ENCODE assay signal across 8 cellular contexts in genomic region chr5:147949711-147950573, GRCh38. TPM values are rescaled to one million over a fixed set of nuclear protein-coding genes. Genes with fewer than 3 reads are reported as not detected.
A peak's percentile ranks its signal among the peaks of the same experiment; 100 is the strongest.
DNase-seq lines count a peak whose midpoint lies in the region; ATAC-seq and TF ChIP-seq lines count a peak whose summit lies in the region.

No MANE protein-coding gene starts in this region.

- no peak overlapping the region for H3K27ac Mint-ChIP-seq in activated CD4-positive, alpha-beta memory T cell treated with anti-CD3 and anti-CD28 coated beads, Interleukin-2, amount 10 ng/mL, durations not matched to agents 7 days and 5 days

- no peak overlapping the region for H3K27ac ChIP-seq in AG04450 (ENCODE audit: low read depth, low read length)
- H3K27ac ChIP-seq in coronary artery = no peak overlapping the region

- ATAC-seq in GM18517 (IDR thresholded peaks at IDR 0.05; ENCODE audit: unreplicated experiment) (peak; percentile 84), HG03108 (IDR thresholded peaks at IDR 0.05; ENCODE audit: unreplicated experiment) (peak; percentile 80)

- CTCF ChIA-PET in AG04450 (lab: Charles Lee) = interaction anchor here (0.5 to 2.2 kb wide), 15 partner anchors 15 to 786 kb away, joined by 3 to 18 read pairs (median 3); no protein-coding TSS in a partner anchor
- CTCF ChIA-PET in activated CD4-positive, alpha-beta memory T cell treated with anti-CD3 and anti-CD28 coated beads, Interleukin-2, amount 10 ng/mL, durations not matched to agents 7 days and 5 days (lab: Charles Lee) = no interaction called here

- DNase-seq in AG04450 (ENCODE audit: low read depth, low spot score) = no peak
- peak; percentile 30 for DNase-seq in NCI-H774 (lab: John Stamatoyannopoulos, UW)
- no peak for DNase-seq in coronary artery (ENCODE audit: low spot score)
- DNase-seq in midbrain (lab: John Stamatoyannopoulos, UW) = peak; percentile 56
- DNase-seq in activated CD4-positive, alpha-beta memory T cell treated with anti-CD3 and anti-CD28 coated beads, Interleukin-2, amount 10 ng/mL, durations not matched to agents 7 days and 5 days = no peak
- DNase-seq in islet precursor cell = no peak

- H3K27me3 ChIP-seq in AG04450 (ENCODE audit: control insufficient read depth, insufficient read depth, low read length) = no peaks in the 10 kb centered on the region

- POLR2A ChIA-PET in AG04450 (lab: Yijun Ruan, JAX) = no interaction called here
- POLR2A ChIA-PET in activated CD4-positive, alpha-beta memory T cell treated with anti-CD3 and anti-CD28 coated beads, Interleukin-2, amount 10 ng/mL, durations not matched to agents 7 days and 5 days (lab: Charles Lee) = no interaction called here

- H3K27me3 Mint-ChIP-seq in activated CD4-positive, alpha-beta memory T cell treated with anti-CD3 and anti-CD28 coated beads, Interleukin-2, amount 10 ng/mL, durations not matched to agents 7 days and 5 days = no peaks in the 10 kb centered on the region

- TF ChIP-seq CTCF in AG04450 (IDR thresholded peaks at IDR 0.05; ENCODE audit: low read depth, low read length) (peak; percentile 66), coronary artery (IDR thresholded peaks at IDR 0.05) (peak; percentile 23)

- H3K36me3 Mint-ChIP-seq in activated CD4-positive, alpha-beta memory T cell treated with anti-CD3 and anti-CD28 coated beads, Interleukin-2, amount 10 ng/mL, durations not matched to agents 7 days and 5 days (ENCODE audit: low read depth) = no peaks in the 10 kb centered on the region

- H3K4me3 ChIP-seq in AG04450 (ENCODE audit: low read depth, low read length) (no peak overlapping the region), coronary artery (no peak overlapping the region)

- H3K4me3 Mint-ChIP-seq in activated CD4-positive, alpha-beta memory T cell treated with anti-CD3 and anti-CD28 coated beads, Interleukin-2, amount 10 ng/mL, durations not matched to agents 7 days and 5 days = no peak overlapping the region

- H3K9me3 Mint-ChIP-seq in activated CD4-positive, alpha-beta memory T cell treated with anti-CD3 and anti-CD28 coated beads, Interleukin-2, amount 10 ng/mL, durations not matched to agents 7 days and 5 days = no peaks in the 10 kb centered on the region

- H3K9me3 ChIP-seq in AG04450 (ENCODE audit: control insufficient read depth, insufficient read depth, low read length) = no peaks in the 10 kb centered on the region

- no peaks in the 10 kb centered on the region for H3K4me1 Mint-ChIP-seq in activated CD4-positive, alpha-beta memory T cell treated with anti-CD3 and anti-CD28 coated beads, Interleukin-2, amount 10 ng/mL, durations not matched to agents 7 days and 5 days

RNA-seq across cellular contexts. Expression of gene C5orf46, which starts 43.6 kb away (rescaled TPM):
- polyA plus RNA-seq in AG04450 (2011; rRNA removed) = not detected in 2 replicates
- not detected in 2 replicates for polyA minus RNA-seq in AG04450 (2011; rRNA and poly(A)+ RNA removed)
- not detected for total RNA-seq in activated CD4-positive, alpha-beta memory T cell treated with anti-CD3 and anti-CD28 coated beads, Interleukin-2, amount 10 ng/mL, durations not matched to agents 7 days and 5 days

Comparison
In these comparisons a context has a peak if more than half of its experiments do, and no peak if none do; other contexts are left out.
1. DNase-seq: peak in NCI-H774 (single experiment) and midbrain (single experiment); none in AG04450 (single experiment), coronary artery (single experiment), activated CD4-positive, alpha-beta memory T cell treated with anti-CD3 and anti-CD28 coated beads, Interleukin-2, amount 10 ng/mL, durations not matched to agents 7 days and 5 days (single experiment) and islet precursor cell (single experiment).